ENCODE assay signal across 2 cellular contexts in the genomic region with DNA sequence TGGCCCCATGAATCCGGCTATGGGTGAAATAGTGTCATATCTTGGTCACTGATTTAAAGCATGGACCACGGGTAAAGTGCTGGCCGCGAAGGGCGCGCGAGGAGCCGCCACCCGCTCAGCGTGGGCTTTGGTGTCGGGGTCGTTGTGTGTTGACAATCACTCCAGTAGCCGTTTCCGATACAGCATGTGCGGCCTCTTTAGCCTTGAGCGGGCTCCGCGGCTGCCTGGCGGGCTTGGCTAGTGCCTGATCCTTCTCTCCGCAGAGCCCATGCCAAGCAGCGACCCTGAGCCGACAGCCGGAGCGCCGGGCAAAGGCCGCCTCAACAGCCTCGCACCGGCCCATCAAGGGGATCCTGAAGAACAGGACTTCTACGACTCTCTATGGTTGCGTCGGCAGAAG.
TF ChIP-seq lines count a peak whose summit lies in the region.

No MANE protein-coding gene starts in this region.

TF ChIP-seq in GM23338, 12 proteins besides CTCF, POLR2A, EP300 and RAD21 (continues in another document):
- TF ChIP-seq JUNB (IDR thresholded peaks at IDR 0.05; ENCODE audit: unreplicated experiment) = no peak
- TF ChIP-seq NANOG (IDR thresholded peaks at IDR 0.05; ENCODE audit: borderline replicate concordance) = no peak
- no peak for TF ChIP-seq ETS1 (IDR thresholded peaks at IDR 0.05)
- TF ChIP-seq EZH2 (IDR thresholded peaks at IDR 0.05; ENCODE audit: low read depth, unreplicated experiment) = no peak
- no peak for TF ChIP-seq STAT1 (IDR thresholded peaks at IDR 0.05; ENCODE audit: unreplicated experiment)
- TF ChIP-seq, protein P1, sequence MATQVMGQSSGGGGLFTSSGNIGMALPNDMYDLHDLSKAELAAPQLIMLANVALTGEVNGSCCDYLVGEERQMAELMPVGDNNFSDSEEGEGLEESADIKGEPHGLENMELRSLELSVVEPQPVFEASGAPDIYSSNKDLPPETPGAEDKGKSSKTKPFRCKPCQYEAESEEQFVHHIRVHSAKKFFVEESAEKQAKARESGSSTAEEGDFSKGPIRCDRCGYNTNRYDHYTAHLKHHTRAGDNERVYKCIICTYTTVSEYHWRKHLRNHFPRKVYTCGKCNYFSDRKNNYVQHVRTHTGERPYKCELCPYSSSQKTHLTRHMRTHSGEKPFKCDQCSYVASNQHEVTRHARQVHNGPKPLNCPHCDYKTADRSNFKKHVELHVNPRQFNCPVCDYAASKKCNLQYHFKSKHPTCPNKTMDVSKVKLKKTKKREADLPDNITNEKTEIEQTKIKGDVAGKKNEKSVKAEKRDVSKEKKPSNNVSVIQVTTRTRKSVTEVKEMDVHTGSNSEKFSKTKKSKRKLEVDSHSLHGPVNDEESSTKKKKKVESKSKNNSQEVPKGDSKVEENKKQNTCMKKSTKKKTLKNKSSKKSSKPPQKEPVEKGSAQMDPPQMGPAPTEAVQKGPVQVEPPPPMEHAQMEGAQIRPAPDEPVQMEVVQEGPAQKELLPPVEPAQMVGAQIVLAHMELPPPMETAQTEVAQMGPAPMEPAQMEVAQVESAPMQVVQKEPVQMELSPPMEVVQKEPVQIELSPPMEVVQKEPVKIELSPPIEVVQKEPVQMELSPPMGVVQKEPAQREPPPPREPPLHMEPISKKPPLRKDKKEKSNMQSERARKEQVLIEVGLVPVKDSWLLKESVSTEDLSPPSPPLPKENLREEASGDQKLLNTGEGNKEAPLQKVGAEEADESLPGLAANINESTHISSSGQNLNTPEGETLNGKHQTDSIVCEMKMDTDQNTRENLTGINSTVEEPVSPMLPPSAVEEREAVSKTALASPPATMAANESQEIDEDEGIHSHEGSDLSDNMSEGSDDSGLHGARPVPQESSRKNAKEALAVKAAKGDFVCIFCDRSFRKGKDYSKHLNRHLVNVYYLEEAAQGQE (IDR thresholded peaks at IDR 0.05; ENCODE audit: unreplicated experiment) = no peak
- no peak for TF ChIP-seq POLR2AphosphoS5 (IDR thresholded peaks at IDR 0.05; ENCODE audit: low read depth)
- TF ChIP-seq ZNF114 (CRISPR knock-in tag; IDR thresholded peaks at IDR 0.05) = no peak
- TF ChIP-seq, protein P2, sequence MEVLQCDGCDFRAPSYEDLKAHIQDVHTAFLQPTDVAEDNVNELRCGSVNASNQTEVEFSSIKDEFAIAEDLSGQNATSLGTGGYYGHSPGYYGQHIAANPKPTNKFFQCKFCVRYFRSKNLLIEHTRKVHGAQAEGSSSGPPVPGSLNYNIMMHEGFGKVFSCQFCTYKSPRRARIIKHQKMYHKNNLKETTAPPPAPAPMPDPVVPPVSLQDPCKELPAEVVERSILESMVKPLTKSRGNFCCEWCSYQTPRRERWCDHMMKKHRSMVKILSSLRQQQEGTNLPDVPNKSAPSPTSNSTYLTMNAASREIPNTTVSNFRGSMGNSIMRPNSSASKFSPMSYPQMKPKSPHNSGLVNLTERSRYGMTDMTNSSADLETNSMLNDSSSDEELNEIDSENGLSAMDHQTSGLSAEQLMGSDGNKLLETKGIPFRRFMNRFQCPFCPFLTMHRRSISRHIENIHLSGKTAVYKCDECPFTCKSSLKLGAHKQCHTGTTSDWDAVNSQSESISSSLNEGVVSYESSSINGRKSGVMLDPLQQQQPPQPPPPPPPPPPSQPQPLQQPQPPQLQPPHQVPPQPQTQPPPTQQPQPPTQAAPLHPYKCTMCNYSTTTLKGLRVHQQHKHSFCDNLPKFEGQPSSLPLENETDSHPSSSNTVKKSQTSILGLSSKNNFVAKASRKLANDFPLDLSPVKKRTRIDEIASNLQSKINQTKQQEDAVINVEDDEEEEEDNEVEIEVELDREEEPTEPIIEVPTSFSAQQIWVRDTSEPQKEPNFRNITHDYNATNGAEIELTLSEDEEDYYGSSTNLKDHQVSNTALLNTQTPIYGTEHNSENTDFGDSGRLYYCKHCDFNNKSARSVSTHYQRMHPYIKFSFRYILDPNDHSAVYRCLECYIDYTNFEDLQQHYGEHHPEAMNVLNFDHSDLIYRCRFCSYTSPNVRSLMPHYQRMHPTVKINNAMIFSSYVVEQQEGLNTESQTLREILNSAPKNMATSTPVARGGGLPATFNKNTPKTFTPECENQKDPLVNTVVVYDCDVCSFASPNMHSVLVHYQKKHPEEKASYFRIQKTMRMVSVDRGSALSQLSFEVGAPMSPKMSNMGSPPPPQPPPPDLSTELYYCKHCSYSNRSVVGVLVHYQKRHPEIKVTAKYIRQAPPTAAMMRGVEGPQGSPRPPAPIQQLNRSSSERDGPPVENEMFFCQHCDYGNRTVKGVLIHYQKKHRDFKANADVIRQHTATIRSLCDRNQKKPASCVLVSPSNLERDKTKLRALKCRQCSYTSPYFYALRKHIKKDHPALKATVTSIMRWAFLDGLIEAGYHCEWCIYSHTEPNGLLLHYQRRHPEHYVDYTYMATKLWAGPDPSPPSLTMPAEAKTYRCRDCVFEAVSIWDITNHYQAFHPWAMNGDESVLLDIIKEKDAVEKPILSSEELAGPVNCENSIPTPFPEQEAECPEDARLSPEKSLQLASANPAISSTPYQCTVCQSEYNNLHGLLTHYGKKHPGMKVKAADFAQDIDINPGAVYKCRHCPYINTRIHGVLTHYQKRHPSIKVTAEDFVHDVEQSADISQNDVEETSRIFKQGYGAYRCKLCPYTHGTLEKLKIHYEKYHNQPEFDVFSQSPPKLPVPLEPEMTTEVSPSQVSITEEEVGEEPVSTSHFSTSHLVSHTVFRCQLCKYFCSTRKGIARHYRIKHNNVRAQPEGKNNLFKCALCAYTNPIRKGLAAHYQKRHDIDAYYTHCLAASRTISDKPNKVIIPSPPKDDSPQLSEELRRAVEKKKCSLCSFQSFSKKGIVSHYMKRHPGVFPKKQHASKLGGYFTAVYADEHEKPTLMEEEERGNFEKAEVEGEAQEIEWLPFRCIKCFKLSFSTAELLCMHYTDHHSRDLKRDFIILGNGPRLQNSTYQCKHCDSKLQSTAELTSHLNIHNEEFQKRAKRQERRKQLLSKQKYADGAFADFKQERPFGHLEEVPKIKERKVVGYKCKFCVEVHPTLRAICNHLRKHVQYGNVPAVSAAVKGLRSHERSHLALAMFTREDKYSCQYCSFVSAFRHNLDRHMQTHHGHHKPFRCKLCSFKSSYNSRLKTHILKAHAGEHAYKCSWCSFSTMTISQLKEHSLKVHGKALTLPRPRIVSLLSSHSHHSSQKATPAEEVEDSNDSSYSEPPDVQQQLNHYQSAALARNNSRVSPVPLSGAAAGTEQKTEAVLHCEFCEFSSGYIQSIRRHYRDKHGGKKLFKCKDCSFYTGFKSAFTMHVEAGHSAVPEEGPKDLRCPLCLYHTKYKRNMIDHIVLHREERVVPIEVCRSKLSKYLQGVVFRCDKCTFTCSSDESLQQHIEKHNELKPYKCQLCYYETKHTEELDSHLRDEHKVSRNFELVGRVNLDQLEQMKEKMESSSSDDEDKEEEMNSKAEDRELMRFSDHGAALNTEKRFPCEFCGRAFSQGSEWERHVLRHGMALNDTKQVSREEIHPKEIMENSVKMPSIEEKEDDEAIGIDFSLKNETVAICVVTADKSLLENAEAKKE (CRISPR knock-in tag; IDR thresholded peaks at IDR 0.05) = no peak
- TF ChIP-seq CREB1 (CRISPR knock-in tag; IDR thresholded peaks at IDR 0.05; ENCODE audit: low read depth) = no peak

TF ChIP-seq in IMR-90, 13 proteins besides CTCF, POLR2A, EP300 and RAD21:
- TF ChIP-seq USF2 (IDR thresholded peaks at IDR 0.05; ENCODE audit: low read depth, low read length) (no peak), SMC3 (IDR thresholded peaks at IDR 0.05; ENCODE audit: low read depth, low read length) (no peak), BHLHE40 (IDR thresholded peaks at IDR 0.05; ENCODE audit: low read depth, low read length) (no peak)
